ENCODE assay signal across 19 cellular contexts in genomic region chr6:143969077-143969476, GRCh38.
"Had no signal": no experiment of that assay in that cellular context is flagged by ENCODE, and none has a peak within 500 bp of the region (broad histone marks: within the 10 kb centered on the region; RNA-seq: fewer than 3 reads in every experiment).

No MANE protein-coding gene starts in this region.

- ATAC-seq: activated CD4-positive, alpha-beta T cell treated with anti-CD3 and anti-CD28 coated beads for 36 hours; activated T-cell treated with anti-CD3 and anti-CD28 coated beads, Interleukin-2, amount 50 U/mL, for 4 hours; gastrocnemius medialis; heart left ventricle; left colon; lower lobe of right lung; stimulated activated memory B cell treated with anti-CD40 and anti-IgM and Interleukin-4, amounts not matched to agents 10 μg/mL and 1 μg/mL and 100 μg/mL, for 72 hours had no signal

- H3K9me3 Mint-ChIP-seq: activated CD4-positive, alpha-beta memory T cell treated with anti-CD3 and anti-CD28 coated beads, Interleukin-2, amount 10 ng/mL, durations not matched to agents 7 days and 5 days; activated T-cell treated with anti-CD3 and anti-CD28 coated beads, Interleukin-2, amount 50 U/mL, for 4 hours; stimulated activated memory B cell treated with anti-CD40 and anti-IgM and Interleukin-4, amounts not matched to agents 10 μg/mL and 1 μg/mL and 100 μg/mL, for 72 hours had no signal

- H3K4me1 Mint-ChIP-seq: activated CD4-positive, alpha-beta memory T cell treated with anti-CD3 and anti-CD28 coated beads, Interleukin-2, amount 10 ng/mL, durations not matched to agents 7 days and 5 days; activated CD4-positive, alpha-beta T cell treated with anti-CD3 and anti-CD28 coated beads for 36 hours had no signal

- H3K27ac ChIP-seq: gastrocnemius medialis, heart left ventricle, lower lobe of right lung, parathyroid adenoma, thyroid gland, WERI-Rb-1 had no signal

- H2AFZ ChIP-seq: parathyroid adenoma had no signal

- H3K9ac ChIP-seq: parathyroid adenoma had no signal

- H3K36me3 ChIP-seq: gastrocnemius medialis, lower lobe of right lung, thyroid gland, WERI-Rb-1 had no signal

- H3K4me1 ChIP-seq: parathyroid adenoma, thyroid gland had no signal

- DNase-seq: activated CD4-positive, alpha-beta memory T cell treated with anti-CD3 and anti-CD28 coated beads, Interleukin-2, amount 10 ng/mL, durations not matched to agents 7 days and 5 days; activated CD4-positive, alpha-beta T cell treated with anti-CD3 and anti-CD28 coated beads for 36 hours; activated effector memory CD4-positive, alpha-beta T cell treated with Interleukin-2 at 50 U/mL for 16 hours; activated naive CD4-positive, alpha-beta T cell treated with anti-CD3 and anti-CD28 coated beads, Interleukin-2, amount 50 U/mL, for 16 hours; activated T-cell treated with anti-CD3 and anti-CD28 coated beads, Interleukin-2, amount 50 U/mL, for 4 hours; dermis blood vessel endothelial cell; gastrocnemius medialis; heart left ventricle; left colon; lower lobe of right lung; midbrain; T-helper 9 cell; thyroid gland; WERI-Rb-1 had no signal

- H3K27me3 Mint-ChIP-seq: activated CD4-positive, alpha-beta T cell treated with anti-CD3 and anti-CD28 coated beads for 36 hours; stimulated activated memory B cell treated with anti-CD40 and anti-IgM and Interleukin-4, amounts not matched to agents 10 μg/mL and 1 μg/mL and 100 μg/mL, for 72 hours had no signal

- H3K9me3 ChIP-seq: gastrocnemius medialis, heart left ventricle, lower lobe of right lung, thyroid gland had no signal

- FAIRE-seq: astrocyte, bronchial epithelial cell, islet of Langerhans had no signal

- H3K4me3 Mint-ChIP-seq: activated CD4-positive, alpha-beta memory T cell treated with anti-CD3 and anti-CD28 coated beads, Interleukin-2, amount 10 ng/mL, durations not matched to agents 7 days and 5 days; activated CD4-positive, alpha-beta T cell treated with anti-CD3 and anti-CD28 coated beads for 36 hours; activated T-cell treated with anti-CD3 and anti-CD28 coated beads, Interleukin-2, amount 50 U/mL, for 4 hours; stimulated activated memory B cell treated with anti-CD40 and anti-IgM and Interleukin-4, amounts not matched to agents 10 μg/mL and 1 μg/mL and 100 μg/mL, for 72 hours had no signal

- H3K79me2 ChIP-seq: parathyroid adenoma had no signal

- H3K27ac Mint-ChIP-seq: activated CD4-positive, alpha-beta memory T cell treated with anti-CD3 and anti-CD28 coated beads, Interleukin-2, amount 10 ng/mL, durations not matched to agents 7 days and 5 days; activated CD4-positive, alpha-beta T cell treated with anti-CD3 and anti-CD28 coated beads for 36 hours; stimulated activated memory B cell treated with anti-CD40 and anti-IgM and Interleukin-4, amounts not matched to agents 10 μg/mL and 1 μg/mL and 100 μg/mL, for 72 hours had no signal

- H3K4me3 ChIP-seq: gastrocnemius medialis, heart left ventricle, lower lobe of right lung, thyroid gland had no signal

- H3K27me3 ChIP-seq: gastrocnemius medialis, heart left ventricle, thyroid gland had no signal
